ENCODE assay signal across 9 cellular contexts in genomic region chr1:148263906-148264255, GRCh38.
DNase-seq lines count a peak whose midpoint lies in the region; TF ChIP-seq lines count a peak whose summit lies in the region.
"Had no signal": no experiment of that assay in that cellular context is flagged by ENCODE, and none has a peak within 500 bp of the region (broad histone marks: within the 10 kb centered on the region; RNA-seq: fewer than 3 reads in every experiment).

No MANE protein-coding gene starts in this region.

- DNase-seq in NCI-H2081 (lab: John Stamatoyannopoulos, UW) (peak; percentile 36 to 73), NCI-H2081 treated with DMSO at 0.1 percent for 48 hours (lab: John Stamatoyannopoulos, UW) (no peak), fibroblast of villous mesenchyme (ENCODE audit: low read depth) (no peak), SKM-1 treated with dmso at 0.1 percent for 144 hours (lab: John Stamatoyannopoulos, UW; ENCODE audit: unreplicated experiment) (no peak), ACHN (no peak), hepatic stellate cell (ENCODE audit: low spot score) (no peak)

- H3K4me3 ChIP-seq in fibroblast of villous mesenchyme (ENCODE audit: low read depth, low read length) (peak overlapping the region; percentile 66), skeletal muscle satellite cell (ENCODE audit: low read length) (peak overlapping the region; percentile 61)
- H3K4me3 ChIP-seq: BLaER1 treated with 17β-estradiol and CSF1 and Interleukin-3, amounts not matched to agents 10 nM and 100 nM had no signal

- no peak for TF ChIP-seq CTCF in fibroblast of villous mesenchyme (IDR thresholded peaks at IDR 0.05; ENCODE audit: insufficient read depth, low read depth, low read length)

- peak overlapping the region; percentile 87 for H3K4me3 Mint-ChIP-seq in T-helper 1 cell treated with Interleukin-12 subunit alpha and Interleukin-12 subunit beta and Interleukin-4 antibody, amounts not matched to agents 30 μg/mL and 1 μg/mL, for 36 hours

- H3K27me3 ChIP-seq in skeletal muscle satellite cell (ENCODE audit: control insufficient read depth, insufficient read depth, low read length) = peaks cover 32% of the 10 kb centered on the region

- H3K36me3 ChIP-seq in skeletal muscle satellite cell (ENCODE audit: insufficient read depth, low read length) = no peaks in the 10 kb centered on the region
- H3K36me3 ChIP-seq: BLaER1 treated with 17β-estradiol and CSF1 and Interleukin-3, amounts not matched to agents 10 nM and 100 nM had no signal

- peak overlapping the region; percentile 84 for H3K4me2 ChIP-seq in skeletal muscle satellite cell (ENCODE audit: low read length)
- H3K4me2 ChIP-seq: BLaER1 treated with 17β-estradiol and CSF1 and Interleukin-3, amounts not matched to agents 10 nM and 100 nM had no signal

- H3K4me1 ChIP-seq in skeletal muscle satellite cell (ENCODE audit: control insufficient read depth, insufficient read depth, low read length) = peaks cover 4% of the 10 kb centered on the region
- H3K4me1 ChIP-seq: BLaER1 treated with 17β-estradiol and CSF1 and Interleukin-3, amounts not matched to agents 10 nM and 100 nM had no signal

- in situ Hi-C loops in ACHN (cut with HindIII; ENCODE audit: low pct_ligation_motif_present, low pct_unique_long_range_greater_than_20kb, low sequenced_read_pairs) = no loop called here

- H3K9ac ChIP-seq in skeletal muscle satellite cell (ENCODE audit: low read depth, low read length) = no peak overlapping the region
- H3K9ac ChIP-seq: BLaER1 treated with 17β-estradiol and CSF1 and Interleukin-3, amounts not matched to agents 10 nM and 100 nM had no signal

- peak overlapping the region; percentile 33 for H3K27ac Mint-ChIP-seq in T-helper 1 cell treated with Interleukin-12 subunit alpha and Interleukin-12 subunit beta and Interleukin-4 antibody, amounts not matched to agents 30 μg/mL and 1 μg/mL, for 36 hours

- peaks cover 15% of the 10 kb centered on the region for H3K4me1 Mint-ChIP-seq in T-helper 1 cell treated with Interleukin-12 subunit alpha and Interleukin-12 subunit beta and Interleukin-4 antibody, amounts not matched to agents 30 μg/mL and 1 μg/mL, for 36 hours (ENCODE audit: low read depth)

- H3K36me3 Mint-ChIP-seq in T-helper 1 cell treated with Interleukin-12 subunit alpha and Interleukin-12 subunit beta and Interleukin-4 antibody, amounts not matched to agents 30 μg/mL and 1 μg/mL, for 36 hours (ENCODE audit: low read depth) = no peaks in the 10 kb centered on the region

- peaks cover 29% of the 10 kb centered on the region for H3K27me3 Mint-ChIP-seq in T-helper 1 cell treated with Interleukin-12 subunit alpha and Interleukin-12 subunit beta and Interleukin-4 antibody, amounts not matched to agents 30 μg/mL and 1 μg/mL, for 36 hours (ENCODE audit: low read depth)

- H3K9me3 ChIP-seq in skeletal muscle satellite cell (replicated peaks; ENCODE audit: low read length) = no peaks in the 10 kb centered on the region

- H3K9me3 Mint-ChIP-seq in T-helper 1 cell treated with Interleukin-12 subunit alpha and Interleukin-12 subunit beta and Interleukin-4 antibody, amounts not matched to agents 30 μg/mL and 1 μg/mL, for 36 hours = no peaks in the 10 kb centered on the region

Comparison
In these comparisons a context has a peak if more than half of its experiments do, and no peak if none do; other contexts are left out.
1. DNase-seq: peak in NCI-H2081 (2 of 2); none in NCI-H2081 treated with DMSO at 0.1 percent for 48 hours (single experiment), fibroblast of villous mesenchyme (single experiment), SKM-1 treated with dmso at 0.1 percent for 144 hours (single experiment), ACHN (single experiment) and hepatic stellate cell (single experiment).